In the genomic region with DNA sequence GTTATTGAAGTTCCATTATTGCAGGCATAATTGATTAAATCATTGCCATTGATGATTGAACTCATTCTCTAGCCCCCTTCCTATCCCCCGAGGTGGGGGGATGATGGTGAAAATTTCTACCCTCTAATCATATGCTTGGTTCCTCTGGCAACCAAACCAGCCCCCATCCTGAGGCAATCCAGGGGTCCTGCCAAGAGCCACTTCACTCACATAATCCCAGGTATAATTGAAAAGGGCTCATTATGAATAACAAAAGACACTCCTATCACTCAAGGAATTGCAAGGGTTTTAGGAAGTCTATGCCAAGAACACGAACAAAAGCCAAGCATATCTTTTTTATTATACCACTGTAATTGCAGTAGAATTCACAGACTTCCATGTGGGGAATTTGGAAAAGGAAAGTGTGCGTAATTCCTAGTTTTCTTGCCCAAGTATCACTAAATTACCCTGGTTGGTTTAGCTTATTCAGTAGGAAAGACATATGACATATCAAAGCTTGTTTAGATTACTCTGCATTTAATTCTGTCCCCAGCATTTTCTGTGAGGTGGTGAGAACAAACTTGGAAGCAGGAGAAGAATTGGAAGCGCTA, we compare ENCODE assay signal across 29 cellular contexts.
"Had no signal": no experiment of that assay in that cellular context is flagged by ENCODE, and none has a peak within 500 bp of the region (broad histone marks: within the 10 kb centered on the region; RNA-seq: fewer than 3 reads in every experiment).

No MANE protein-coding gene starts in this region.

- ATAC-seq: activated T-cell treated with anti-CD3 and anti-CD28 coated beads, Interleukin-2, amount 50 U/mL, for 4 hours; body of pancreas; gastroesophageal sphincter; naive thymus-derived CD4-positive, alpha-beta T cell; right lobe of liver; stimulated activated naive CD8-positive, alpha-beta T cell treated with anti-CD3 and anti-CD28 coated beads, Interleukin-15, Interleukin-2, amounts not matched to agents 100 U/mL and 50 U/mL, for 24 hours; T-helper 17 cell had no signal

- H3K4me3 Mint-ChIP-seq: activated CD4-positive, alpha-beta memory T cell treated with anti-CD3 and anti-CD28 coated beads, Interleukin-2, amount 10 ng/mL, durations not matched to agents 7 days and 5 days; activated CD4-positive, alpha-beta T cell treated with anti-CD3 and anti-CD28 coated beads, Interleukin-2, amount 10 ng/mL, durations not matched to agents 7 days and 5 days; activated naive CD8-positive, alpha-beta T cell; activated T-cell treated with anti-CD3 and anti-CD28 coated beads, Interleukin-2, amount 50 U/mL, for 4 hours; naive thymus-derived CD4-positive, alpha-beta T cell; neural crest cell; T-helper 17 cell had no signal

- H3K9me3 ChIP-seq: body of pancreas, colonic mucosa, gastroesophageal sphincter, right lobe of liver, testis, transverse colon had no signal

- H3K9me3 Mint-ChIP-seq: activated T-cell treated with anti-CD3 and anti-CD28 coated beads, Interleukin-2, amount 50 U/mL, for 4 hours; neural crest cell had no signal

- H3K27ac Mint-ChIP-seq: activated CD4-positive, alpha-beta memory T cell treated with anti-CD3 and anti-CD28 coated beads, Interleukin-2, amount 10 ng/mL, durations not matched to agents 7 days and 5 days; activated CD4-positive, alpha-beta T cell treated with anti-CD3 and anti-CD28 coated beads, Interleukin-2, amount 10 ng/mL, durations not matched to agents 7 days and 5 days; activated naive CD8-positive, alpha-beta T cell; activated T-helper 2 cell treated with anti-CD3 and anti-CD28 coated beads, Interferon-gamma antibody, Interleukin-2, Interleukin-4, amounts not matched to agents 10 μg/mL and 5 μg/mL and 100 μg/mL, durations not matched to agents 14 hours and 24 hours and 36 hours; naive thymus-derived CD4-positive, alpha-beta T cell; T-helper 17 cell had no signal

- DNase-seq: activated CD4-positive, alpha-beta memory T cell treated with anti-CD3 and anti-CD28 coated beads, Interleukin-2, amount 10 ng/mL, durations not matched to agents 7 days and 5 days; activated CD4-positive, alpha-beta T cell treated with anti-CD3 and anti-CD28 coated beads, Interleukin-2, amount 10 ng/mL, durations not matched to agents 7 days and 5 days; activated CD4-positive, CD25-positive, alpha-beta regulatory T cell treated with anti-CD3 and anti-CD28 coated beads, Interleukin-2, amount 50 U/mL, for 72 hours; activated CD8-positive, alpha-beta memory T cell treated with anti-CD3 and anti-CD28 coated beads, Interleukin-2, amount 50 U/mL, for 48 hours; activated T-cell treated with anti-CD3 and anti-CD28 coated beads, Interleukin-2, amount 50 U/mL, for 4 hours; anterior cingulate cortex; body of pancreas; cerebellar nuclear complex; colonic mucosa; effector memory CD4-positive, alpha-beta T cell; erythroblast; head of caudate nucleus; hippocampal formation; midbrain; naive thymus-derived CD4-positive, alpha-beta T cell; occipital lobe; right lobe of liver; stimulated activated CD4-positive, alpha-beta T cell treated with anti-CD3 and anti-CD28 coated beads, Interleukin-2, amount 100 ng/mL, for 48 hours; stimulated activated naive CD8-positive, alpha-beta T cell treated with anti-CD3 and anti-CD28 coated beads, Interleukin-15, Interleukin-2, amounts not matched to agents 100 U/mL and 50 U/mL, for 24 hours; T-helper 17 cell; T1000; testis; transverse colon; WERI-Rb-1 had no signal

- H3K4me3 ChIP-seq: body of pancreas, cardiac muscle cell, colonic mucosa, gastroesophageal sphincter, right lobe of liver, testis, transverse colon had no signal

- H3K27me3 Mint-ChIP-seq: activated CD4-positive, alpha-beta memory T cell treated with anti-CD3 and anti-CD28 coated beads, Interleukin-2, amount 10 ng/mL, durations not matched to agents 7 days and 5 days; activated CD4-positive, alpha-beta T cell treated with anti-CD3 and anti-CD28 coated beads, Interleukin-2, amount 10 ng/mL, durations not matched to agents 7 days and 5 days; activated naive CD8-positive, alpha-beta T cell; naive thymus-derived CD4-positive, alpha-beta T cell; T-helper 17 cell had no signal

- H3K4me1 ChIP-seq: body of pancreas, colonic mucosa, gastroesophageal sphincter, right lobe of liver, testis, transverse colon had no signal

- H3K27me3 ChIP-seq: body of pancreas, cardiac muscle cell, colonic mucosa, right lobe of liver, testis, transverse colon had no signal

- H3K36me3 ChIP-seq: cardiac muscle cell, colonic mucosa, gastroesophageal sphincter, right lobe of liver, transverse colon, WERI-Rb-1 had no signal

- H3K4me1 Mint-ChIP-seq: activated CD4-positive, alpha-beta memory T cell treated with anti-CD3 and anti-CD28 coated beads, Interleukin-2, amount 10 ng/mL, durations not matched to agents 7 days and 5 days; activated CD4-positive, alpha-beta T cell treated with anti-CD3 and anti-CD28 coated beads, Interleukin-2, amount 10 ng/mL, durations not matched to agents 7 days and 5 days; naive thymus-derived CD4-positive, alpha-beta T cell; T-helper 17 cell had no signal

- H3K36me3 Mint-ChIP-seq: activated naive CD8-positive, alpha-beta T cell had no signal

- H3K27ac ChIP-seq: body of pancreas, cardiac muscle cell, colonic mucosa, gastroesophageal sphincter, right lobe of liver, testis, transverse colon, WERI-Rb-1 had no signal
